8 cellular contexts compared by ENCODE assay signal in genomic region chr22:46027219-46028068, GRCh38. TPM values are rescaled to one million over a fixed set of nuclear protein-coding genes. Genes with fewer than 3 reads are reported as not detected.
DNase-seq lines count a peak whose midpoint lies in the region; ATAC-seq, FAIRE-seq and TF ChIP-seq lines count a peak whose summit lies in the region.

No MANE protein-coding gene starts in this region.

- no peak overlapping the region; the same call in 1 of the 2 replicates for H3K4me3 ChIP-seq in IMR-90 (ENCODE audit: insufficient read depth, low read depth, low read length)
- peak overlapping the region; percentile 47 for H3K4me3 ChIP-seq in choroid plexus epithelial cell (ENCODE audit: low read depth, low read length)
- H3K4me3 ChIP-seq in HepG2 (replicated peaks in 1 of 3; ENCODE audit: insufficient read depth in 1 of 3, low read depth in 2 of 3, low read length in 3 of 3), result peak overlapping the region; percentile 41 to 71 (median 43)
- H3K4me3 ChIP-seq in spleen, result peak overlapping the region in 7 of 8 donors; percentile 13 to 68 (median 32)

- no peaks in the 10 kb centered on the region for H3K79me2 ChIP-seq in HepG2 (ENCODE audit: insufficient read depth, low read length)

- H3K27ac Mint-ChIP-seq in activated CD4-positive, alpha-beta memory T cell treated with anti-CD3 and anti-CD28 coated beads for 36 hours, result no peak overlapping the region

- H3K27me3 ChIP-seq in IMR-90 (ENCODE audit: control insufficient read depth, insufficient read depth, low read length), result peaks cover 30% of the 10 kb centered on the region
- peaks cover 7 to 54% of the 10 kb centered on the region in 2 experiments for H3K27me3 ChIP-seq in HepG2 (ENCODE audit: control insufficient read depth in 1 of 2, insufficient read depth in 2 of 2, low read length in 2 of 2)
- H3K27me3 ChIP-seq in spleen (replicated peaks in 1 of 7), result peaks cover 0 to 41% (median 5%) of the 10 kb centered on the region in 7 donors

- TF ChIP-seq EP300 in HepG2 (IDR thresholded peaks at IDR 0.05; ENCODE audit: low read depth in 2 of 2, low read length in 2 of 2) (peak; percentile 34 to 42; a peak in 1 of 4 replicates), HepG2 (CRISPR knock-in tag; IDR thresholded peaks at IDR 0.05; ENCODE audit: borderline replicate concordance) (no peak)

- no peak overlapping the region for H3K4ac ChIP-seq in IMR-90 (ENCODE audit: low read depth, low read length)

- H3K27me3 Mint-ChIP-seq in activated CD4-positive, alpha-beta memory T cell treated with anti-CD3 and anti-CD28 coated beads for 36 hours, result peaks cover 30% of the 10 kb centered on the region

- WGBS in IMR-90 (ENCODE audit: extremely low coverage in 2 of 2, insufficient read length in 1 of 2), 2 experiments, result 18% methylated on average over 71 of the region's 89 CpGs; no CpG with 5 or more reads in 1 of the 2 experiments
- 6% methylated on average over 10 of the region's 89 CpGs for WGBS in HepG2 (ENCODE audit: low lambda C conversion rate)
- 18 to 33% (median 26%) methylated on average over 20 to 89 of the region's 89 CpGs for whole genome bisulfite sequencing in spleen, 5 donors

- H3K9ac ChIP-seq in IMR-90 (ENCODE audit: low read depth, low read length) (no peak overlapping the region), HepG2 (ENCODE audit: insufficient read depth, low read depth, low read length) (peak overlapping the region; percentile 23; the same call in 1 of the 2 replicates)

- H3K56ac ChIP-seq in IMR-90 (ENCODE audit: extremely low read depth, insufficient read depth, low read length), result no peak overlapping the region

- H3K9me3 ChIP-seq in IMR-90 (ENCODE audit: control insufficient read depth, insufficient read depth, low read length) (no peaks in the 10 kb centered on the region), HepG2 (ENCODE audit: low read length) (no peaks in the 10 kb centered on the region), spleen (no peaks in the 10 kb centered on the region)

- ATAC-seq in IMR-90 (ENCODE audit: low read depth) (peak; percentile 50), HepG2 (peak; percentile 70), GM19397 (IDR thresholded peaks at IDR 0.05; ENCODE audit: unreplicated experiment) (no peak)

- H4K20me1 ChIP-seq in IMR-90 (ENCODE audit: insufficient read depth, low read length), result no peaks in the 10 kb centered on the region
- no peaks in the 10 kb centered on the region for H4K20me1 ChIP-seq in HepG2 (ENCODE audit: insufficient read depth, low read length)

- intact Hi-C loops in IMR-90 (cut with micrococcal nuclease) (no loop called here), HepG2 (cut with micrococcal nuclease; ENCODE audit: unreplicated experiment) (no loop called here), spleen (cut with DNase I; ENCODE audit: low total_unique reads) (no loop called here)
- intact Hi-C loops in activated CD4-positive, alpha-beta memory T cell treated with anti-CD3 and anti-CD28 coated beads for 36 hours (cut with micrococcal nuclease), result no loop called here

- no peak for TF ChIP-seq CTCF in IMR-90 (conservative IDR thresholded peaks at IDR 0.05; ENCODE audit: low read depth, low read length)
- no peak for TF ChIP-seq CTCF in choroid plexus epithelial cell (conservative IDR thresholded peaks at IDR 0.05; ENCODE audit: low read depth, low read length)
- peak; percentile 49; the same call in 1 of the 2 replicates for TF ChIP-seq CTCF in HepG2 (CRISPR knock-in tag; IDR thresholded peaks at IDR 0.05)
- TF ChIP-seq CTCF in spleen (IDR thresholded peaks at IDR 0.05 in 8 of 11, conservative IDR thresholded peaks at IDR 0.05 in 3 of 11), result peak in 5 of 11 experiments; percentile 8 to 45 (median 20)

- H4K5ac ChIP-seq in IMR-90 (ENCODE audit: low read depth, low read length), result no peak overlapping the region

- peaks cover 4% of the 10 kb centered on the region for H3K4me1 ChIP-seq in IMR-90 (ENCODE audit: control insufficient read depth, insufficient read depth, low read length)
- H3K4me1 ChIP-seq in HepG2 (ENCODE audit: insufficient read depth, low read length), result peaks cover 52% of the 10 kb centered on the region
- H3K4me1 ChIP-seq in spleen, result peaks cover 0 to 43% (median 19%) of the 10 kb centered on the region in 6 donors

- H3K36me3 Mint-ChIP-seq in activated CD4-positive, alpha-beta memory T cell treated with anti-CD3 and anti-CD28 coated beads for 36 hours, result no peaks in the 10 kb centered on the region

- DNase-seq in IMR-90, result no peak
- DNase-seq in choroid plexus epithelial cell (ENCODE audit: low read depth), result no peak
- peak; percentile 46 for DNase-seq in HepG2 (ENCODE audit: low spot score)
- peak; percentile 86 for DNase-seq in spleen
- no peak for DNase-seq in ACHN
- no peak for DNase-seq in mucosa of gallbladder (ENCODE audit: low spot score)
- DNase-seq in activated CD4-positive, alpha-beta memory T cell treated with anti-CD3 and anti-CD28 coated beads for 36 hours, result no peak

- no peak overlapping the region for H3K14ac ChIP-seq in IMR-90 (replicated peaks; ENCODE audit: low read depth, low read length)

- H3K4me1 Mint-ChIP-seq in activated CD4-positive, alpha-beta memory T cell treated with anti-CD3 and anti-CD28 coated beads for 36 hours (ENCODE audit: low read depth), result peaks cover 4% of the 10 kb centered on the region

- H2AFZ ChIP-seq in IMR-90 (replicated peaks; ENCODE audit: low read length, poor library complexity) (peak overlapping the region; percentile 82), HepG2 (ENCODE audit: low read length) (no peak overlapping the region)

- H2BK5ac ChIP-seq in IMR-90 (ENCODE audit: low read depth, low read length, poor library complexity, severe bottlenecking), result no peak overlapping the region

- H4K8ac ChIP-seq in IMR-90 (ENCODE audit: low read depth in 2 of 2, low read length in 2 of 2), result no peak overlapping the region; a peak in 1 of 4 replicates

- H3K79me1 ChIP-seq in IMR-90 (ENCODE audit: low read depth in 1 of 2, low read length in 2 of 2), result no peaks in the 10 kb centered on the region

- no peak overlapping the region for H2BK20ac ChIP-seq in IMR-90 (ENCODE audit: low read depth, low read length)

- no peak for TF ChIP-seq POLR2A in IMR-90 (IDR thresholded peaks at IDR 0.05; ENCODE audit: low read depth, low read length)
- no peak for TF ChIP-seq POLR2A in HepG2 (IDR thresholded peaks at IDR 0.05; ENCODE audit: insufficient read depth in 1 of 2, low read depth in 2 of 2, low read length in 2 of 2)
- no peak for TF ChIP-seq POLR2A in spleen (IDR thresholded peaks at IDR 0.05)

- TF ChIP-seq RAD21 in IMR-90 (IDR thresholded peaks at IDR 0.05; ENCODE audit: low read length), result no peak
- peak; percentile 68 for TF ChIP-seq RAD21 in HepG2 (CRISPR knock-in tag; IDR thresholded peaks at IDR 0.05)

- H3K27ac ChIP-seq in IMR-90 (ENCODE audit: insufficient read depth, low read length), result no peak overlapping the region
- no peak overlapping the region for H3K27ac ChIP-seq in HepG2 (ENCODE audit: extremely low read length, insufficient read depth, low read length)
- H3K27ac ChIP-seq in spleen, result peak overlapping the region in 6 of 8 donors; percentile 23 to 57 (median 45)

- no TSS peak for BruUV-seq in IMR-90 (replicated peaks; lab: Mats Ljungman, UMichigan)
- no TSS peak for BruUV-seq in HepG2 (replicated peaks; lab: Mats Ljungman, UMichigan)

- no peaks in the 10 kb centered on the region for H3K36me3 ChIP-seq in IMR-90 (ENCODE audit: control insufficient read depth, insufficient read depth, low read length)
- no peaks in the 10 kb centered on the region for H3K36me3 ChIP-seq in HepG2 (replicated peaks in 1 of 2; ENCODE audit: control insufficient read depth in 1 of 2, insufficient read depth in 2 of 2, low read length in 2 of 2)
- H3K36me3 ChIP-seq in spleen, result no peaks in the 10 kb centered on the region

- no peak overlapping the region for H4K91ac ChIP-seq in IMR-90 (ENCODE audit: insufficient read depth, low read depth, low read length)

- H3K4me2 ChIP-seq in IMR-90 (ENCODE audit: low read depth, low read length), result no peak overlapping the region
- H3K4me2 ChIP-seq in HepG2 (ENCODE audit: low read depth, low read length), result peak overlapping the region; percentile 78

- no peaks in the 10 kb centered on the region for H3K9me1 ChIP-seq in IMR-90 (ENCODE audit: insufficient read depth, low read length)

- CTCF ChIA-PET in IMR-90 (lab: Yijun Ruan, JAX) (no interaction called here), HepG2 (lab: Yijun Ruan, JAX; ENCODE audit: low intra/inter-chr PET ratio, low total read pairs) (no interaction called here)
- CTCF ChIA-PET in activated CD4-positive, alpha-beta memory T cell treated with anti-CD3 and anti-CD28 coated beads for 36 hours (lab: Charles Lee), result interaction anchor here (1.1 to 1.8 kb wide), 4 partner anchors 21 to 94 kb away, joined by 3 to 9 read pairs (median 4); no protein-coding TSS in a partner anchor

- in situ Hi-C loops in IMR-90 (cut with MboI; ENCODE audit: low sequenced_read_pairs) (no loop called here), HepG2 (cut with HindIII; ENCODE audit: extremely low pct_ligation_motif_present, low pct_unique_long_range_greater_than_20kb) (no loop called here), ACHN (cut with HindIII; ENCODE audit: low pct_ligation_motif_present, low pct_unique_long_range_greater_than_20kb, low sequenced_read_pairs) (no loop called here)

- H3K9me3 Mint-ChIP-seq in activated CD4-positive, alpha-beta memory T cell treated with anti-CD3 and anti-CD28 coated beads for 36 hours, result no peaks in the 10 kb centered on the region

- H3K18ac ChIP-seq in IMR-90 (ENCODE audit: low read depth, low read length), result no peak overlapping the region

- H3K4me3 Mint-ChIP-seq in activated CD4-positive, alpha-beta memory T cell treated with anti-CD3 and anti-CD28 coated beads for 36 hours, result no peak overlapping the region

- POLR2A ChIA-PET in IMR-90 (lab: Charles Lee; ENCODE audit: unreplicated experiment) (interaction anchor here (0.5 kb wide), 1 partner anchor 11 kb away, joined by 5 read pairs; no protein-coding TSS in a partner anchor), HepG2 (lab: Yijun Ruan, JAX) (interaction anchor here (1.0 to 2.1 kb wide), 5 partner anchors 9 to 79 kb away, joined by 3 to 14 read pairs (median 4); no protein-coding TSS in a partner anchor)
- POLR2A ChIA-PET in activated CD4-positive, alpha-beta memory T cell treated with anti-CD3 and anti-CD28 coated beads for 36 hours (lab: Charles Lee), result interaction anchor here (0.6 to 1.0 kb wide), 2 partner anchors 8 to 9 kb away, joined by 3 to 4 read pairs; no protein-coding TSS in a partner anchor

- no peak overlapping the region for H3K23ac ChIP-seq in IMR-90 (ENCODE audit: low read depth, low read length)

- H2AK9ac ChIP-seq in IMR-90 (replicated peaks; ENCODE audit: low read depth, low read length, poor library complexity), result no peak overlapping the region

- dilution Hi-C loops in IMR-90 (cut with HindIII; ENCODE audit: low sequenced_read_pairs, unreplicated experiment), result no loop called here

- FAIRE-seq in HepG2 (lab: Jason Lieb, UNC), result no peak

- H2BK120ac ChIP-seq in IMR-90 (ENCODE audit: low read depth, low read length), result no peak overlapping the region

- no peak overlapping the region for H2BK15ac ChIP-seq in IMR-90 (ENCODE audit: low read depth, low read length)

- H2AK5ac ChIP-seq in IMR-90 (ENCODE audit: low read depth, low read length), result no peak overlapping the region

RNA-seq across cellular contexts. Expression of gene WNT7B, which starts 50.5 kb away (rescaled TPM):
- under 0.01 TPM in 2 replicates for total RNA-seq in IMR-90 (2012; rRNA removed)
- 0.15 and 0.16 TPM in 2 replicates for polyA plus RNA-seq in IMR-90 (2012; rRNA removed)
- 0.21 and 0.23 TPM in 2 replicates for polyA plus RNA-seq in IMR-90 (2012; cell fraction: cytosol; rRNA removed)
- 0.10 and 0.15 TPM in 2 replicates for polyA plus RNA-seq in IMR-90 (2012; cell fraction: nucleus; rRNA removed; ENCODE audit: low replicate concordance)
- 0.09 and 0.24 TPM in 2 replicates for total RNA-seq in HepG2 (2016; rRNA removed; fragmentation: Illumina TruSeq; extraction: Trizol)
- 0.09 TPM in 1 of 2 replicates, not detected in the other for total RNA-seq in HepG2 (2016; cell fraction: cytosol; rRNA removed; fragmentation: Illumina TruSeq; extraction: Trizol; ENCODE audit: low read depth)
- 0.06 and 0.33 TPM in 2 replicates for total RNA-seq in HepG2 (2016; cell fraction: insoluble cytoplasmic fraction; rRNA removed; fragmentation: Illumina TruSeq; extraction: Trizol)
- 0.10 and 0.12 TPM in 2 replicates for total RNA-seq in HepG2 (2016; cell fraction: membrane; rRNA removed; fragmentation: Illumina TruSeq; extraction: Trizol)
- not detected in 2 replicates for total RNA-seq in HepG2 (2016; cell fraction: nucleus; rRNA removed; fragmentation: Illumina TruSeq; extraction: Trizol)
- polyA plus RNA-seq in HepG2 (2011; rRNA removed), result 0.04 TPM in 1 of 2 replicates, not detected in the other
- polyA plus RNA-seq in HepG2 (2011; cell fraction: cytosol; rRNA removed), result 0.08 and 0.17 TPM in 2 replicates
- 0.05 and 0.08 TPM in 2 replicates for polyA plus RNA-seq in HepG2 (2011; cell fraction: nucleus; rRNA removed)
- polyA plus RNA-seq in HepG2 (2012), result 0.08 TPM in 1 of 2 replicates, not detected in the other
- 0.07 and 0.10 TPM in 2 replicates for polyA plus RNA-seq in HepG2 (2016; cell fraction: cytosol; fragmentation: Illumina TruSeq; extraction: Trizol; ENCODE audit: low read depth)
- polyA plus RNA-seq in HepG2 (2016; cell fraction: insoluble cytoplasmic fraction; fragmentation: Illumina TruSeq; extraction: Trizol; ENCODE audit: low read depth), result 0.27 and 0.40 TPM in 2 replicates
- 0.12 and 0.22 TPM in 2 replicates for polyA plus RNA-seq in HepG2 (2016; cell fraction: membrane; fragmentation: Illumina TruSeq; extraction: Trizol; ENCODE audit: low read depth)
- polyA plus RNA-seq in HepG2 (2016; cell fraction: nucleus; fragmentation: Illumina TruSeq; extraction: Trizol; ENCODE audit: insufficient read depth, low read depth), result 0.25 and 0.30 TPM in 2 replicates
- polyA minus RNA-seq in HepG2 (2011; rRNA and poly(A)+ RNA removed; ENCODE audit: low replicate concordance), result 0.30 and 2.8 TPM in 2 replicates
- polyA minus RNA-seq in HepG2 (2011; cell fraction: cytosol; rRNA and poly(A)+ RNA removed), result 0.20 TPM in 1 of 2 replicates, not detected in the other
- not detected in 2 replicates for polyA minus RNA-seq in HepG2 (2011; cell fraction: nucleus; rRNA and poly(A)+ RNA removed)
- not detected for total RNA-seq in spleen
- polyA plus RNA-seq in spleen, result not detected
- 22.1 TPM for total RNA-seq in mucosa of gallbladder
- total RNA-seq in activated CD4-positive, alpha-beta memory T cell treated with anti-CD3 and anti-CD28 coated beads for 36 hours, result not detected

Comparison
In these comparisons a context has a peak if more than half of its experiments do, and no peak if none do; other contexts are left out.
1. DNase-seq: peak in HepG2 (single experiment) and spleen (single experiment); none in IMR-90 (single experiment), choroid plexus epithelial cell (single experiment), ACHN (single experiment), mucosa of gallbladder (single experiment) and activated CD4-positive, alpha-beta memory T cell treated with anti-CD3 and anti-CD28 coated beads for 36 hours (single experiment).
2. H3K27ac ChIP-seq: peak in spleen (6 of 8); none in IMR-90 (single experiment) and HepG2 (single experiment).
3. RNA of gene WNT7B, which starts 50.5 kb away (total RNA-seq): 22.1 TPM in mucosa of gallbladder (single experiment); 0.06 to 0.33 TPM in HepG2, under 0.01 TPM in IMR-90, not detected in spleen and not detected in activated CD4-positive, alpha-beta memory T cell treated with anti-CD3 and anti-CD28 coated beads for 36 hours; every median in the first group is over 10 times any median in the second.